Comparison of ENCODE assay signal across 19 cellular contexts in the genomic region with DNA sequence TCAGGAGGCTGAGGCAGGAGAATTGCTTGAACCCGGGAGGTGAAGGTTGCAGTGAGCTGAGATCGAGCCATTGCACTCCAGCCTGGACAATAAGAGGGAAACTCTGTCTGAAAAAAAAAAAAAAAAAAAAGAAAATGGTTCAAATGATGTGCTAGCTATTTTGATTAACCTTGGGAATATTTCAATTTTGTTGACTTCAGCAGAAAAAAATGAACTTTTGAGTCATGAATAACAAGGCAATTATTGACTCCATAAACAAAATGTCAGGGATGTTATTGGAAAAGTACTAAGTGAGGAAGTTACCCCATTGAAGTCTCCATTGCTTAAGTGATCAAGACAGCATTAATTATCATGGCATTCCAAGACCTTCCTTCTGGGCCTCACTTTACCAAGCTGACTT. TPM values are rescaled to one million over a fixed set of nuclear protein-coding genes. Genes with fewer than 3 reads are reported as not detected.
DNase-seq lines count a peak whose midpoint lies in the region; ATAC-seq, FAIRE-seq and TF ChIP-seq lines count a peak whose summit lies in the region.
"Had no signal": no experiment of that assay in that cellular context is flagged by ENCODE, and none has a peak within 500 bp of the region (broad histone marks: within the 10 kb centered on the region; RNA-seq: fewer than 3 reads in every experiment).

No MANE protein-coding gene starts in this region.

- no peak overlapping the region for H4K8ac ChIP-seq in IMR-90 (ENCODE audit: low read depth in 2 of 2, low read length in 2 of 2)

- H2AK9ac ChIP-seq in IMR-90 (replicated peaks; ENCODE audit: low read depth, low read length, poor library complexity): no peak overlapping the region

- H3K9me3 ChIP-seq in A549 (no peaks in the 10 kb centered on the region), IMR-90 (ENCODE audit: control insufficient read depth, insufficient read depth, low read length) (no peaks in the 10 kb centered on the region), SK-N-MC (ENCODE audit: low read depth, low read length) (no peaks in the 10 kb centered on the region)
- H3K9me3 ChIP-seq: BE2C had no signal

- POLR2A ChIA-PET in A549 (lab: Yijun Ruan, JAX) (no interaction called here), IMR-90 (lab: Charles Lee; ENCODE audit: unreplicated experiment) (no interaction called here)

- H2AK5ac ChIP-seq in IMR-90 (ENCODE audit: low read depth, low read length): no peak overlapping the region

- H3K4me1 Mint-ChIP-seq in dendritic cell treated with granulocyte-macrophage colony-stimulating factor and Interleukin-4, amounts not matched to agents 40 ng/mL and 50 ng/mL, for 4 days (ENCODE audit: low read depth): peaks cover 16% of the 10 kb centered on the region
- H3K4me1 Mint-ChIP-seq in endothelial cell (ENCODE audit: unreplicated experiment): no peaks in the 10 kb centered on the region
- H3K4me1 Mint-ChIP-seq in Calu3 (ENCODE audit: low read depth, unreplicated experiment): peaks cover 14% of the 10 kb centered on the region
- H3K4me1 Mint-ChIP-seq: CD4-positive, CD25-positive, alpha-beta regulatory T cell; CD8-positive, alpha-beta memory T cell; IgD-negative memory B cell had no signal

- intact Hi-C loops in IMR-90 (cut with micrococcal nuclease): no loop called here
- intact Hi-C loops in dendritic cell treated with granulocyte-macrophage colony-stimulating factor and Interleukin-4, amounts not matched to agents 40 ng/mL and 50 ng/mL, for 4 days (cut with micrococcal nuclease): no loop called here
- intact Hi-C loops in Calu3 (cut with micrococcal nuclease; ENCODE audit: unreplicated experiment): no loop called here

- H4K5ac ChIP-seq in IMR-90 (ENCODE audit: low read depth, low read length): no peak overlapping the region

- H3K36me3 Mint-ChIP-seq in dendritic cell treated with granulocyte-macrophage colony-stimulating factor and Interleukin-4, amounts not matched to agents 40 ng/mL and 50 ng/mL, for 4 days (ENCODE audit: low read depth): no peaks in the 10 kb centered on the region
- H3K36me3 Mint-ChIP-seq in endothelial cell (ENCODE audit: low read depth, unreplicated experiment) (no peaks in the 10 kb centered on the region), Calu3 (ENCODE audit: insufficient read depth, unreplicated experiment) (no peaks in the 10 kb centered on the region)
- H3K36me3 Mint-ChIP-seq: CD4-positive, CD25-positive, alpha-beta regulatory T cell; CD8-positive, alpha-beta memory T cell; IgD-negative memory B cell had no signal

- no peak overlapping the region for H3K18ac ChIP-seq in IMR-90 (ENCODE audit: low read depth, low read length)

- H4K91ac ChIP-seq in IMR-90 (ENCODE audit: insufficient read depth, low read depth, low read length): no peak overlapping the region

- H3K79me1 ChIP-seq in IMR-90 (ENCODE audit: low read depth in 1 of 2, low read length in 2 of 2): no peaks in the 10 kb centered on the region

- peak overlapping the region; percentile 37 for H3K27ac Mint-ChIP-seq in dendritic cell treated with granulocyte-macrophage colony-stimulating factor and Interleukin-4, amounts not matched to agents 40 ng/mL and 50 ng/mL, for 4 days
- H3K27ac Mint-ChIP-seq in endothelial cell (ENCODE audit: unreplicated experiment): no peak overlapping the region
- no peak overlapping the region for H3K27ac Mint-ChIP-seq in Calu3 (ENCODE audit: unreplicated experiment)
- H3K27ac Mint-ChIP-seq: CD4-positive, CD25-positive, alpha-beta regulatory T cell; CD8-positive, alpha-beta memory T cell; IgD-negative memory B cell had no signal

- H3K4me2 ChIP-seq in A549 (no peak overlapping the region), IMR-90 (ENCODE audit: low read depth, low read length) (no peak overlapping the region)

- no peak for FAIRE-seq in A549 (lab: Jason Lieb, UNC)

- H3K4me1 ChIP-seq in A549 (peaks cover 2% of the 10 kb centered on the region; the same call in 2 of the 3 replicates), IMR-90 (ENCODE audit: control insufficient read depth, insufficient read depth, low read length) (no peaks in the 10 kb centered on the region)
- H3K4me1 ChIP-seq: BE2C had no signal

- TF ChIP-seq RAD21 in A549 (conservative IDR thresholded peaks at IDR 0.05 in 1 of 2, IDR thresholded peaks at IDR 0.05 in 1 of 2) (no peak), IMR-90 (IDR thresholded peaks at IDR 0.05; ENCODE audit: low read length) (no peak)

- H2BK15ac ChIP-seq in IMR-90 (ENCODE audit: low read depth, low read length): no peak overlapping the region

- no peak overlapping the region for H3K14ac ChIP-seq in IMR-90 (replicated peaks; ENCODE audit: low read depth, low read length)

- peaks cover 5% of the 10 kb centered on the region for H3K27me3 Mint-ChIP-seq in dendritic cell treated with granulocyte-macrophage colony-stimulating factor and Interleukin-4, amounts not matched to agents 40 ng/mL and 50 ng/mL, for 4 days
- H3K27me3 Mint-ChIP-seq in endothelial cell (ENCODE audit: unreplicated experiment): no peaks in the 10 kb centered on the region
- H3K27me3 Mint-ChIP-seq in Calu3 (ENCODE audit: unreplicated experiment): no peaks in the 10 kb centered on the region
- H3K27me3 Mint-ChIP-seq: CD4-positive, CD25-positive, alpha-beta regulatory T cell had no signal

- CTCF ChIA-PET in A549 (lab: Yijun Ruan, JAX) (no interaction called here), IMR-90 (lab: Yijun Ruan, JAX) (no interaction called here), Calu3 (lab: Charles Lee) (interaction anchor here (1.4 kb wide), 1 partner anchor 16 kb away, joined by 4 read pairs; no protein-coding TSS in a partner anchor)

- H3K23ac ChIP-seq in IMR-90 (ENCODE audit: low read depth, low read length): no peak overlapping the region

- in situ Hi-C loops in IMR-90 (cut with MboI; ENCODE audit: low sequenced_read_pairs): no loop called here

- H2BK20ac ChIP-seq in IMR-90 (ENCODE audit: low read depth, low read length): no peak overlapping the region

- WGBS in A549 (ENCODE audit: missing lambda C conversion rate): 69% methylated on average over 2 of the region's 2 CpGs
- no CpG with 5 or more reads among the region's 2 CpGs for WGBS in IMR-90 (ENCODE audit: extremely low coverage in 2 of 2, insufficient read length in 1 of 2), 2 experiments

- BruUV-seq in IMR-90 (replicated peaks; lab: Mats Ljungman, UMichigan) (no TSS peak), Calu3 (replicated peaks; lab: Mats Ljungman, UMichigan) (no TSS peak)

- TF ChIP-seq EP300 in A549 (IDR thresholded peaks at IDR 0.05): no peak

- TF ChIP-seq CTCF in A549 (IDR thresholded peaks at IDR 0.05) (no peak), IMR-90 (conservative IDR thresholded peaks at IDR 0.05; ENCODE audit: low read depth, low read length) (no peak), endothelial cell (IDR thresholded peaks at IDR 0.05; ENCODE audit: unreplicated experiment) (no peak), Calu3 (IDR thresholded peaks at IDR 0.05; ENCODE audit: unreplicated experiment) (no peak)

- H3K56ac ChIP-seq in IMR-90 (ENCODE audit: extremely low read depth, insufficient read depth, low read length): no peak overlapping the region

- H3K36me3 ChIP-seq in IMR-90 (ENCODE audit: control insufficient read depth, insufficient read depth, low read length): no peaks in the 10 kb centered on the region
- no peaks in the 10 kb centered on the region for H3K36me3 ChIP-seq in SK-N-MC (ENCODE audit: insufficient read depth, low read length)
- H3K36me3 ChIP-seq: BE2C had no signal

- H2AFZ ChIP-seq in IMR-90 (replicated peaks; ENCODE audit: low read length, poor library complexity): no peak overlapping the region

- no peaks in the 10 kb centered on the region for H3K9me1 ChIP-seq in IMR-90 (ENCODE audit: insufficient read depth, low read length)

- dilution Hi-C loops in IMR-90 (cut with HindIII; ENCODE audit: low sequenced_read_pairs, unreplicated experiment): no loop called here

- H2BK120ac ChIP-seq in IMR-90 (ENCODE audit: low read depth, low read length): no peak overlapping the region

- no peaks in the 10 kb centered on the region for H4K20me1 ChIP-seq in IMR-90 (ENCODE audit: insufficient read depth, low read length)

- H3K9me3 Mint-ChIP-seq in dendritic cell treated with granulocyte-macrophage colony-stimulating factor and Interleukin-4, amounts not matched to agents 40 ng/mL and 50 ng/mL, for 4 days: no peaks in the 10 kb centered on the region
- H3K9me3 Mint-ChIP-seq in endothelial cell (ENCODE audit: unreplicated experiment) (no peaks in the 10 kb centered on the region), Calu3 (ENCODE audit: low read depth, unreplicated experiment) (no peaks in the 10 kb centered on the region)

- no peak overlapping the region for H3K27ac ChIP-seq in A549
- H3K27ac ChIP-seq in IMR-90 (ENCODE audit: insufficient read depth, low read length): no peak overlapping the region
- H3K27ac ChIP-seq in SK-N-MC: peak overlapping the region; percentile 35; the same call in 1 of the 2 replicates

- no peak overlapping the region for H3K4me3 ChIP-seq in A549
- no peak overlapping the region for H3K4me3 ChIP-seq in IMR-90 (ENCODE audit: insufficient read depth, low read depth, low read length)
- no peak overlapping the region for H3K4me3 ChIP-seq in SK-N-MC

- no peak overlapping the region for H3K4ac ChIP-seq in IMR-90 (ENCODE audit: low read depth, low read length)

- H3K9ac ChIP-seq in IMR-90 (ENCODE audit: low read depth, low read length): no peak overlapping the region
- no peak overlapping the region for H3K9ac ChIP-seq in SK-N-MC (ENCODE audit: insufficient read length)

- H2BK5ac ChIP-seq in IMR-90 (ENCODE audit: low read depth, low read length, poor library complexity, severe bottlenecking): no peak overlapping the region

- H3K4me3 Mint-ChIP-seq in dendritic cell treated with granulocyte-macrophage colony-stimulating factor and Interleukin-4, amounts not matched to agents 40 ng/mL and 50 ng/mL, for 4 days: no peak overlapping the region
- H3K4me3 Mint-ChIP-seq in endothelial cell (ENCODE audit: unreplicated experiment) (no peak overlapping the region), Calu3 (ENCODE audit: low read depth, unreplicated experiment) (no peak overlapping the region)
- H3K4me3 Mint-ChIP-seq: CD4-positive, CD25-positive, alpha-beta regulatory T cell; CD8-positive, alpha-beta memory T cell; IgD-negative memory B cell had no signal

- DNase-seq in A549 (ENCODE audit: low read depth in 1 of 2, low spot score in 1 of 2): no peak
- no peak for DNase-seq in IMR-90
- DNase-seq in SK-N-MC (ENCODE audit: low read depth, low spot score): no peak
- DNase-seq in endothelial cell (ENCODE audit: low spot score): no peak
- no peak for DNase-seq in amygdala (lab: John Stamatoyannopoulos, UW)
- DNase-seq in Calu3: no peak
- DNase-seq: ACHN; BE2C; C1 segment of cervical spinal cord; CD4-positive, CD25-positive, alpha-beta regulatory T cell; CD8-positive, alpha-beta memory T cell; COR-L47; DMS79; GDM1; GOT3; H7; KG1 had no signal

- H3K27me3 ChIP-seq in IMR-90 (ENCODE audit: control insufficient read depth, insufficient read depth, low read length): no peaks in the 10 kb centered on the region

- TF ChIP-seq POLR2A in A549 (IDR thresholded peaks at IDR 0.05; ENCODE audit: low read length) (no peak), IMR-90 (IDR thresholded peaks at IDR 0.05; ENCODE audit: low read depth, low read length) (no peak)

- ATAC-seq in A549 (no peak), IMR-90 (ENCODE audit: low read depth) (no peak)

RNA-seq across cellular contexts. Expression of a gene that starts 10.6 kb away (rescaled TPM):
- polyA plus RNA-seq in A549 (2011; rRNA removed) (6.5 and 7.1 TPM in 2 replicates), A549 (2017; fragmentation: RNase III; extraction: RNeasy Plus Mini Kit Qiagen cat#74134 plus additional on column Dnase treatment) (2.3 to 3.0 TPM (median 2.3 TPM) in 3 replicates), IMR-90 (2012; rRNA removed) (0.10 and 0.11 TPM in 2 replicates)
- polyA plus RNA-seq in A549 (2012; cell fraction: cytosol; rRNA removed): 2.2 and 2.4 TPM in 2 replicates
- polyA plus RNA-seq in A549 (2012; cell fraction: nucleus; rRNA removed): 2.1 and 2.3 TPM in 2 replicates
- 6.5 and 7.4 TPM in 2 replicates for polyA minus RNA-seq in A549 (2011; rRNA and poly(A)+ RNA removed)
- total RNA-seq in IMR-90 (2012; rRNA removed) (0.18 and 0.28 TPM in 2 replicates), endothelial cell (ENCODE audit: unreplicated experiment) (9.0 TPM), Calu3 (2022) (54.2 and 61.1 TPM in 2 replicates)
- 0.06 and 0.09 TPM in 2 replicates for polyA plus RNA-seq in IMR-90 (2012; cell fraction: cytosol; rRNA removed)
- polyA plus RNA-seq in IMR-90 (2012; cell fraction: nucleus; rRNA removed; ENCODE audit: low replicate concordance): 0.07 and 0.10 TPM in 2 replicates
